Comparison of ENCODE assay signal across 10 cellular contexts in genomic region chr4:52588771-52589591, GRCh38.
DNase-seq lines count a peak whose midpoint lies in the region; ATAC-seq, FAIRE-seq and TF ChIP-seq lines count a peak whose summit lies in the region.
"Had no signal": no experiment of that assay in that cellular context is flagged by ENCODE, and none has a peak within 500 bp of the region (broad histone marks: within the 10 kb centered on the region; RNA-seq: fewer than 3 reads in every experiment).

No MANE protein-coding gene starts in this region.

- no peak for TF ChIP-seq CTCF in CD8-positive, alpha-beta T cell (IDR thresholded peaks at IDR 0.05)
- no peak for TF ChIP-seq CTCF in bronchial epithelial cell (IDR thresholded peaks at IDR 0.05; ENCODE audit: insufficient read depth, low read length, severe bottlenecking)

- POLR2A ChIA-PET in CD8-positive, alpha-beta T cell (lab: Charles Lee), result no interaction called here

- CTCF ChIA-PET in CD8-positive, alpha-beta T cell (lab: Charles Lee), result no interaction called here

- H3K4me3 Mint-ChIP-seq in CD8-positive, alpha-beta T cell, result no peak overlapping the region

- intact Hi-C loops in CD8-positive, alpha-beta T cell (cut with DNase I, micrococcal nuclease), result no loop called here

- H3K4me1 ChIP-seq in CD8-positive, alpha-beta T cell (ENCODE audit: insufficient read depth, low read length), result peaks cover 7% of the 10 kb centered on the region

- peak overlapping the region; percentile 73 for H3K27ac Mint-ChIP-seq in CD8-positive, alpha-beta T cell

- peak; percentile 87 for ATAC-seq in CD8-positive, alpha-beta T cell

- H3K36me3 ChIP-seq in CD8-positive, alpha-beta T cell (ENCODE audit: insufficient read depth, low read length), result no peaks in the 10 kb centered on the region
- H3K36me3 ChIP-seq in bronchial epithelial cell (ENCODE audit: control insufficient read depth, insufficient read depth, low read length), result peaks cover 2% of the 10 kb centered on the region

- peaks cover 10% of the 10 kb centered on the region for H3K4me1 Mint-ChIP-seq in CD8-positive, alpha-beta T cell (ENCODE audit: low read depth)

- H3K9me3 ChIP-seq in CD8-positive, alpha-beta T cell (ENCODE audit: low read length), result no peaks in the 10 kb centered on the region

- H3K27me3 ChIP-seq in CD8-positive, alpha-beta T cell (ENCODE audit: insufficient read depth, low read length), result no peaks in the 10 kb centered on the region
- H3K27me3 ChIP-seq in bronchial epithelial cell (ENCODE audit: control insufficient read depth, insufficient read depth, low read length), result no peaks in the 10 kb centered on the region

- FAIRE-seq in bronchial epithelial cell (lab: Jason Lieb, UNC), result no peak
- FAIRE-seq: endometrium, G401.6 had no signal

- no peaks in the 10 kb centered on the region for H3K27me3 Mint-ChIP-seq in CD8-positive, alpha-beta T cell (ENCODE audit: low read depth)

- H3K4me3 ChIP-seq in CD8-positive, alpha-beta T cell (ENCODE audit: low read depth, low read length), result no peak overlapping the region
- H3K4me3 ChIP-seq in bronchial epithelial cell (ENCODE audit: low read depth, low read length), result no peak overlapping the region

- no peaks in the 10 kb centered on the region for H3K36me3 Mint-ChIP-seq in CD8-positive, alpha-beta T cell

- DNase-seq in CD8-positive, alpha-beta T cell, result peak in 6 of 7 experiments; percentile 5 to 50 (median 10)
- DNase-seq in T-helper 2 cell, result peak in 4 of 5 experiments; percentile 10 to 76 (median 38)
- DNase-seq in bronchial epithelial cell (ENCODE audit: low read depth), result peak; percentile 92
- peak; percentile 36 for DNase-seq in mucosa of gallbladder (ENCODE audit: low spot score)
- no peak for DNase-seq in AML-193 (lab: John Stamatoyannopoulos, UW)
- DNase-seq in kidney glomerular epithelial cell (lab: John Stamatoyannopoulos, UW), result no peak
- DNase-seq in SK-N-DZ (ENCODE audit: low spot score), result no peak
- DNase-seq in NCI-H2107 treated with DMSO at 0.1 percent for 48 hours (lab: John Stamatoyannopoulos, UW; ENCODE audit: unreplicated experiment), result no peak

- no peaks in the 10 kb centered on the region for H3K9me3 Mint-ChIP-seq in CD8-positive, alpha-beta T cell

- no peak overlapping the region for H3K27ac ChIP-seq in CD8-positive, alpha-beta T cell (ENCODE audit: low read depth, low read length)

Comparison
In these comparisons a context has a peak if more than half of its experiments do, and no peak if none do; other contexts are left out.
1. DNase-seq: peak in CD8-positive, alpha-beta T cell (6 of 7), T-helper 2 cell (4 of 5), bronchial epithelial cell (single experiment) and mucosa of gallbladder (single experiment); none in AML-193 (0 of 2), kidney glomerular epithelial cell (single experiment), SK-N-DZ (single experiment) and NCI-H2107 treated with DMSO at 0.1 percent for 48 hours (single experiment).